Comparison of ENCODE assay signal across 8 cellular contexts in genomic region chr6:111481836-111482235, GRCh38. TPM values are rescaled to one million over a fixed set of nuclear protein-coding genes. Genes with fewer than 3 reads are reported as not detected.
A peak's percentile ranks its signal among the peaks of the same experiment; 100 is the strongest.
DNase-seq lines count a peak whose midpoint lies in the region; ATAC-seq and TF ChIP-seq lines count a peak whose summit lies in the region.

No MANE protein-coding gene starts in this region.

- H3K4me2 ChIP-seq in fibroblast of lung (ENCODE audit: extremely low read depth, insufficient read depth, low read length): peak overlapping the region; percentile 87

- H3K9me3 ChIP-seq in fibroblast of lung (ENCODE audit: control insufficient read depth, insufficient read depth, low read depth, low read length): no peaks in the 10 kb centered on the region
- no peaks in the 10 kb centered on the region for H3K9me3 ChIP-seq in prostate gland

- peaks cover 77% of the 10 kb centered on the region for H3K79me2 ChIP-seq in fibroblast of lung (ENCODE audit: control insufficient read depth, insufficient read depth, low read length)

- no peak for TF ChIP-seq POLR2A in prostate gland (IDR thresholded peaks at IDR 0.05)

- H3K27ac ChIP-seq in fibroblast of lung (ENCODE audit: insufficient read depth, low read length) (peak overlapping the region; percentile 92), prostate gland (peak overlapping the region; percentile 99 to 100)

- in situ Hi-C loops in SK-MEL-5 (cut with HindIII; ENCODE audit: low pct_unique_long_range_greater_than_20kb, low sequenced_read_pairs): no loop called here

- DNase-seq in GM12865 (ENCODE audit: low read depth): no peak
- peak; percentile 30 for DNase-seq in SK-MEL-5 (ENCODE audit: low read depth, low spot score)
- DNase-seq in fibroblast of lung (ENCODE audit: low read depth in 2 of 2): peak in 1 of 2 donors; percentile 46
- DNase-seq in prostate gland (ENCODE audit: low spot score): no peak
- DNase-seq in NCI-H2029 treated with DMSO at 0.1 percent for 48 hours (lab: John Stamatoyannopoulos, UW): no peak
- no peak for DNase-seq in stimulated activated CD4-positive, alpha-beta T cell treated with anti-CD3 and anti-CD28 coated beads, Interleukin-1b, Interleukin-23, amount 100 ng/mL, for 48 hours
- DNase-seq in ureter (ENCODE audit: low spot score): no peak

- H3K4me3 ChIP-seq in GM12865 (ENCODE audit: low read depth, low read length) (peak overlapping the region; percentile 72), fibroblast of lung (replicated peaks in 1 of 4; ENCODE audit: control extremely low read depth in 1 of 4, insufficient read depth in 1 of 4, low read depth in 3 of 4, low read length in 4 of 4) (peak overlapping the region; percentile 61 to 98 (median 84)), prostate gland (peak overlapping the region; percentile 89 to 92)

- H3K9ac ChIP-seq in fibroblast of lung (ENCODE audit: insufficient read depth, low read length): peak overlapping the region; percentile 95

- intact Hi-C loops in prostate gland (cut with DNase I): loop anchor here (5.0 to 10.0 kb wide), 4 partner anchors 70 to 393 kb away; partner anchors contain the start of gene FYN

- no peaks in the 10 kb centered on the region for H4K20me1 ChIP-seq in fibroblast of lung (ENCODE audit: control insufficient read depth, extremely low read depth, insufficient read depth, low read length)

- no peak overlapping the region for H2AFZ ChIP-seq in fibroblast of lung (ENCODE audit: low read length)

- peak; percentile 22 for ATAC-seq in HG02588 (IDR thresholded peaks at IDR 0.05; ENCODE audit: unreplicated experiment)

- 3% methylated on average over 10 of the region's 10 CpGs for WGBS in prostate gland

- TF ChIP-seq CTCF in GM12865 (IDR thresholded peaks at IDR 0.05; ENCODE audit: insufficient read depth, low read depth, low read length, missing control alignments) (no peak), fibroblast of lung (conservative IDR thresholded peaks at IDR 0.05 in 1 of 2, IDR thresholded peaks at IDR 0.05 in 1 of 2; ENCODE audit: low read depth in 1 of 2, low read length in 2 of 2) (no peak), prostate gland (IDR thresholded peaks at IDR 0.05) (no peak)

- H3K4me1 ChIP-seq in fibroblast of lung (ENCODE audit: control insufficient read depth, extremely low read depth, insufficient read depth, low read length): peaks cover 14% of the 10 kb centered on the region
- peaks cover 2% of the 10 kb centered on the region for H3K4me1 ChIP-seq in prostate gland (replicated peaks)

- H3K27me3 ChIP-seq in fibroblast of lung (ENCODE audit: control insufficient read depth, insufficient read depth, low read length) (no peaks in the 10 kb centered on the region), prostate gland (replicated peaks; ENCODE audit: insufficient read depth) (no peaks in the 10 kb centered on the region)

- no peaks in the 10 kb centered on the region for H3K36me3 ChIP-seq in fibroblast of lung (ENCODE audit: control insufficient read depth, insufficient read depth, low read length)
- H3K36me3 ChIP-seq in prostate gland: no peaks in the 10 kb centered on the region

RNA-seq across cellular contexts. Expression of gene REV3L, which starts 1.2 kb away (rescaled TPM):
- total RNA-seq in SK-MEL-5 (2014; rRNA removed; shearing (Covaris generic)): 41.2 and 48.4 TPM in 2 replicates
- polyA plus RNA-seq in SK-MEL-5 (2015; cell fraction: cytosol; rRNA removed): 29.5 and 39.8 TPM in 2 replicates
- polyA plus RNA-seq in SK-MEL-5 (2015; cell fraction: nucleus; rRNA removed): 57.8 and 62.2 TPM in 2 replicates
- 59.1 and 127 TPM in 2 replicates for total RNA-seq in fibroblast of lung
- 32.6 and 42.9 TPM in 2 replicates for polyA plus RNA-seq in fibroblast of lung
- polyA plus RNA-seq in fibroblast of lung (2012): 18.5 and 21.3 TPM in 2 replicates
- polyA minus RNA-seq in fibroblast of lung (ENCODE audit: low replicate concordance): 10.3 and 22.5 TPM in 2 replicates
- 10 to 100 TPM; 20.0 to 44.2 TPM for total RNA-seq in prostate gland
- total RNA-seq in ureter: 60.5 TPM
